In genomic region chr14:60724080-60724618, GRCh38 we compare ENCODE assay signal across 8 cellular contexts. TPM values are rescaled to one million over a fixed set of nuclear protein-coding genes. Genes with fewer than 3 reads are reported as not detected.
A peak's percentile ranks its signal among the peaks of the same experiment; 100 is the strongest.
DNase-seq lines count a peak whose midpoint lies in the region; ATAC-seq and TF ChIP-seq lines count a peak whose summit lies in the region.

Gene SIX4, minus strand, starts transcription at chr14:60724351. Its CDS starts 277 bp downstream, at chr14:60724074.

- in situ Hi-C loops in brain microvascular endothelial cell (cut with HindIII; ENCODE audit: low pct_ligation_motif_present, low sequenced_read_pairs) = no loop called here

- no peaks in the 10 kb centered on the region for H3K27me3 ChIP-seq in RWPE2 (ENCODE audit: insufficient read depth, poor library complexity, severe bottlenecking)
- H3K27me3 ChIP-seq in brain microvascular endothelial cell (replicated peaks) = no peaks in the 10 kb centered on the region
- H3K27me3 ChIP-seq in iPS-15b (ENCODE audit: control insufficient read depth, insufficient read depth, low read length) = no peaks in the 10 kb centered on the region
- peaks cover 15 to 68% (median 38%) of the 10 kb centered on the region in 3 donors for H3K27me3 ChIP-seq in sigmoid colon

- no peaks in the 10 kb centered on the region for H3K9me3 ChIP-seq in RWPE2 (ENCODE audit: severe bottlenecking)
- no peaks in the 10 kb centered on the region for H3K9me3 ChIP-seq in iPS-15b (ENCODE audit: control insufficient read depth, insufficient read depth, low read length)
- peaks cover 0 to 4% (median 0%) of the 10 kb centered on the region in 4 donors for H3K9me3 ChIP-seq in sigmoid colon

- DNase-seq in DMS114 treated with DMSO at 0.1 percent for 48 hours (lab: John Stamatoyannopoulos, UW; ENCODE audit: unreplicated experiment) (peak; percentile 63), LHCN-M2 (ENCODE audit: low read depth) (peak; percentile 86), RWPE2 (ENCODE audit: low spot score) (peak; percentile 96), brain microvascular endothelial cell (peak; percentile 84), sigmoid colon (peak; percentile 87), AML-193 (lab: John Stamatoyannopoulos, UW) (no peak)

- WGBS in sigmoid colon, 2 donors = 3 to 6% methylated on average over 22 of the region's 22 CpGs

- peaks cover 4% of the 10 kb centered on the region for H3K4me1 ChIP-seq in RWPE2 (ENCODE audit: insufficient read depth, poor library complexity, severe bottlenecking)
- H3K4me1 ChIP-seq in iPS-15b (ENCODE audit: control insufficient read depth, insufficient read depth, low read length) = peaks cover 10% of the 10 kb centered on the region
- H3K4me1 ChIP-seq in sigmoid colon = peaks cover 0 to 36% (median 23%) of the 10 kb centered on the region in 4 donors

- peak; percentile 46 for ATAC-seq in GM21737 (IDR thresholded peaks at IDR 0.05; ENCODE audit: unreplicated experiment)
- ATAC-seq in RWPE2 (ENCODE audit: low read depth) = peak; percentile 86

- H3K36me3 ChIP-seq in RWPE2 (ENCODE audit: low read depth) (peaks cover 17% of the 10 kb centered on the region), brain microvascular endothelial cell (replicated peaks) (peaks cover 9% of the 10 kb centered on the region), iPS-15b (ENCODE audit: control insufficient read depth, insufficient read depth, low read length) (peaks cover 10% of the 10 kb centered on the region), sigmoid colon (no peaks in the 10 kb centered on the region)

- TF ChIP-seq POLR2A in sigmoid colon (IDR thresholded peaks at IDR 0.05) = peak in 1 of 2 donors; percentile 17

- peak within 1 kb of the TSS; percentile 94 for H3K9ac ChIP-seq in iPS-15b (ENCODE audit: low read depth, low read length)

- TF ChIP-seq CTCF in RWPE2 (IDR thresholded peaks at IDR 0.05; ENCODE audit: poor library complexity, severe bottlenecking) (no peak), brain microvascular endothelial cell (IDR thresholded peaks at IDR 0.05; ENCODE audit: low read depth, low read length, missing control alignments) (no peak), sigmoid colon (IDR thresholded peaks at IDR 0.05) (no peak)

- intact Hi-C loops in sigmoid colon (cut with DNase I) = loop anchor here (5.0 kb wide), 1 partner anchor 258 kb away; the partner anchor contains the start of genes SLC38A6 and TRMT5

- no peak for TF ChIP-seq EP300 in sigmoid colon (IDR thresholded peaks at IDR 0.05)

- peak within 1 kb of the TSS; percentile 82 for H3K27ac ChIP-seq in RWPE2 (ENCODE audit: poor library complexity, severe bottlenecking)
- peak within 1 kb of the TSS; percentile 54 for H3K27ac ChIP-seq in brain microvascular endothelial cell
- peak within 1 kb of the TSS; percentile 48 to 67 (median 64) for H3K27ac ChIP-seq in sigmoid colon

- H3K4me3 ChIP-seq in RWPE2 (ENCODE audit: severe bottlenecking) = peak within 1 kb of the TSS; percentile 93
- peak within 1 kb of the TSS; percentile 92 for H3K4me3 ChIP-seq in brain microvascular endothelial cell (ENCODE audit: low read depth, low read length)
- H3K4me3 ChIP-seq in iPS-15b (ENCODE audit: low read depth, low read length) = peak within 1 kb of the TSS; percentile 94
- peak within 1 kb of the TSS; percentile 47 to 67 (median 60) for H3K4me3 ChIP-seq in sigmoid colon

RNA-seq across cellular contexts. Expression of gene SIX4, which starts in this region (rescaled TPM):
- total RNA-seq in LHCN-M2 (2014; rRNA removed) (21.7 and 29.2 TPM in 2 replicates), sigmoid colon (1 to 10 TPM; 1.5 to 2.7 (median 1.9) TPM)
- polyA plus RNA-seq in LHCN-M2 (2012) = 2.9 TPM
- polyA plus RNA-seq in sigmoid colon = under 1 TPM in 1 of 3 donors, not detected in 2; 0.10 TPM

Comparison
In these comparisons a context has a peak if more than half of its experiments do, and no peak if none do; other contexts are left out.
1. DNase-seq: peak in DMS114 treated with DMSO at 0.1 percent for 48 hours (single experiment), LHCN-M2 (single experiment), RWPE2 (single experiment), brain microvascular endothelial cell (single experiment) and sigmoid colon (single experiment); none in AML-193 (0 of 2).
2. Peak in every context shown above with its lines, with median percentiles within 50 percentile points of each other: H3K27ac ChIP-seq and H3K4me3 ChIP-seq.